In genomic region chr2:219230201-219230540, GRCh38 we compare ENCODE assay signal across 8 cellular contexts. TPM values are rescaled to one million over a fixed set of nuclear protein-coding genes. Genes with fewer than 3 reads are reported as not detected.
DNase-seq lines count a peak whose midpoint lies in the region; ATAC-seq lines count a peak whose summit lies in the region.

No MANE protein-coding gene starts in this region.

- peaks cover 41% of the 10 kb centered on the region for H3K36me3 ChIP-seq in SK-N-MC (ENCODE audit: insufficient read depth, low read length)

- peaks cover 86% of the 10 kb centered on the region for H3K36me3 Mint-ChIP-seq in stimulated activated effector memory CD8-positive, alpha-beta T cell treated with anti-CD3 and anti-CD28 coated beads, Interleukin-12 subunit alpha, Interleukin-12 subunit beta, amount 100 ng/mL, for 72 hours

- H3K27ac ChIP-seq in SK-N-MC (peak overlapping the region; percentile 55; the same call in 1 of the 2 replicates), cingulate gyrus (ENCODE audit: low read depth, low read length) (peak overlapping the region; percentile 81)

- peak overlapping the region; percentile 92 for H3K4me3 ChIP-seq in SK-N-MC

- peaks cover 58% of the 10 kb centered on the region for H3K4me1 Mint-ChIP-seq in stimulated activated effector memory CD8-positive, alpha-beta T cell treated with anti-CD3 and anti-CD28 coated beads, Interleukin-12 subunit alpha, Interleukin-12 subunit beta, amount 100 ng/mL, for 72 hours

- no peaks in the 10 kb centered on the region for H3K9me3 ChIP-seq in SK-N-MC (ENCODE audit: low read depth, low read length)

- peak overlapping the region; percentile 98 for H3K27ac Mint-ChIP-seq in stimulated activated effector memory CD8-positive, alpha-beta T cell treated with anti-CD3 and anti-CD28 coated beads, Interleukin-12 subunit alpha, Interleukin-12 subunit beta, amount 100 ng/mL, for 72 hours

- peak overlapping the region; percentile 98 for H3K4me3 Mint-ChIP-seq in stimulated activated effector memory CD8-positive, alpha-beta T cell treated with anti-CD3 and anti-CD28 coated beads, Interleukin-12 subunit alpha, Interleukin-12 subunit beta, amount 100 ng/mL, for 72 hours

- peak overlapping the region; percentile 85 for H3K9ac ChIP-seq in SK-N-MC (ENCODE audit: insufficient read length)

- ATAC-seq in HG02973 (IDR thresholded peaks at IDR 0.05; ENCODE audit: unreplicated experiment) (peak; percentile 16), left lobe of liver (peak; percentile 27)
- ATAC-seq in stimulated activated effector memory CD8-positive, alpha-beta T cell treated with anti-CD3 and anti-CD28 coated beads, Interleukin-12 subunit alpha, Interleukin-12 subunit beta, amount 100 ng/mL, for 72 hours = peak; percentile 35

- no peaks in the 10 kb centered on the region for H3K9me3 Mint-ChIP-seq in stimulated activated effector memory CD8-positive, alpha-beta T cell treated with anti-CD3 and anti-CD28 coated beads, Interleukin-12 subunit alpha, Interleukin-12 subunit beta, amount 100 ng/mL, for 72 hours

- DNase-seq in GM03348 (ENCODE audit: low spot score) = peak; percentile 57
- no peak for DNase-seq in SK-N-MC (ENCODE audit: low read depth, low spot score)
- DNase-seq in left lobe of liver (ENCODE audit: low spot score) = no peak
- DNase-seq in stimulated activated effector memory CD8-positive, alpha-beta T cell treated with anti-CD3 and anti-CD28 coated beads, Interleukin-12 subunit alpha, Interleukin-12 subunit beta, amount 100 ng/mL, for 72 hours (ENCODE audit: low spot score in 2 of 2) = peak in 1 of 2 donors; percentile 80
- no peak for DNase-seq in NCI-H446 (lab: John Stamatoyannopoulos, UW)
- no peak for DNase-seq in hippocampal formation (lab: John Stamatoyannopoulos, UW)

RNA-seq across cellular contexts. Expression of gene ANKZF1, which starts 0.6 kb away (rescaled TPM):
- total RNA-seq in left lobe of liver = 22.1 TPM

RNA-seq across cellular contexts. Expression of gene ATG9A, which starts 0.7 kb away (rescaled TPM):
- total RNA-seq in left lobe of liver = 45.8 TPM

RNA-seq across cellular contexts. Expression of gene ABCB6, which starts 11.4 kb away (rescaled TPM):
- 53.5 TPM for total RNA-seq in left lobe of liver

RNA-seq across cellular contexts. Expression of gene GLB1L, which starts 15.1 kb away (rescaled TPM):
- total RNA-seq in left lobe of liver = 3.1 TPM

RNA-seq across cellular contexts. Expression of gene STK16, which starts 15.1 kb away (rescaled TPM):
- total RNA-seq in left lobe of liver = 24.4 TPM
